9 cellular contexts compared by ENCODE assay signal in the genomic region with DNA sequence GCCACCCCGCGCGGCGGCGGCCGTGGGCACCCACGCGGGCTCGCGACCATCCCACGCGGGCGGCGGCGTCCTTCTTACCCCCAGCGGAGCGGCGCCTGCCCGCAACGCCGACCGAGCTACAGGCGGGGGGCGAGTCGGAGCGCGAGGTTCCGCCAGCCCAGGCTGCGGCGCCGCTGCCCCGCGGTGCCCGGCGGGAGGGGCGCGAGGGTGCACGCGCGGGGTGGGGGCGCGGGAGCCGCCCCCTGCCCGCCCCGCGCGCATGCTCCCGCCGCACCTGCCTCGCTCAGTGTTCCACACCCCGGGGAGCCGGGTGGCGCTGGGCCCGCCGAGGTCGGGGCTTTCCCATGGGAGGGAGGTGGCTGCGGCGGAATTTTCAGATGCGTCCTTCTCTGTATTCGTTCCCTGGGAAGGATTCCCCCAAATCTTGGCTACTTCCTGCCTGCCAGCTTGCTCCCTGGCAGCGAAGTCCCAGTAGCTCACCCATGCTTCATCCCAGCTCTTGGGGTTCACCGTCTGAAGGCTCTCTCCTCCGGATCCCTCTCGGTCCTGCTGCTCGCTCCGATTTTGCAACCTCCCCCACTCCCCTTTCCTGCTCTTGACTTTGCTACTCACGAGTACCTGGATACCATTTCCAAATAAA. TPM values are rescaled to one million over a fixed set of nuclear protein-coding genes. Genes with fewer than 3 reads are reported as not detected.
A peak's percentile ranks its signal among the peaks of the same experiment; 100 is the strongest.
DNase-seq lines count a peak whose midpoint lies in the region; ATAC-seq and TF ChIP-seq lines count a peak whose summit lies in the region.
"Had no signal": no experiment of that assay in that cellular context is flagged by ENCODE, and none has a peak within 500 bp of the region (broad histone marks: within the 10 kb centered on the region; RNA-seq: fewer than 3 reads in every experiment).

L3MBTL4 (minus strand) TSS at position 189 of the 640 bp plus-strand sequence. CDS start 103,286 bp downstream, outside the sequence.

- peak; percentile 25 for DNase-seq in activated gamma-delta T cell (lab: John Stamatoyannopoulos, UW)
- no peak for DNase-seq in activated gamma-delta T cell treated with Interleukin-2 at 50 U/mL for 16 hours
- peak; percentile 64 for DNase-seq in NCI-H345 treated with DMSO at 0.1 percent for 48 hours (lab: John Stamatoyannopoulos, UW; ENCODE audit: unreplicated experiment)
- peak; percentile 73 to 93 for DNase-seq in upper lobe of left lung
- no peak for DNase-seq in NCI-H187 (lab: John Stamatoyannopoulos, UW)

- H3K36me3 ChIP-seq in HEK293 (ENCODE audit: control insufficient read depth in 2 of 2, insufficient read depth in 1 of 2, low read length in 2 of 2) (no peaks in the 10 kb centered on the region), endocrine pancreas (ENCODE audit: control insufficient read depth, insufficient read depth, low read length) (no peaks in the 10 kb centered on the region), upper lobe of left lung (no peaks in the 10 kb centered on the region)

- CTCF ChIA-PET in HEK293 (lab: Yijun Ruan, JAX): interaction anchor here (0.9 to 1.4 kb wide), 3 partner anchors 10 to 90 kb away, joined by 3 to 4 read pairs (median 4); no protein-coding TSS in a partner anchor

- TF ChIP-seq POLR2A in upper lobe of left lung (IDR thresholded peaks at IDR 0.05): peak in 1 of 4 donors; percentile 62

- H3K4me3 ChIP-seq in HEK293 (ENCODE audit: low read depth, low read length) (peak within 1 kb of the TSS; percentile 53), endocrine pancreas (ENCODE audit: control insufficient read depth, insufficient read depth, low read length) (peak within 1 kb of the TSS; percentile 69), mononuclear cell (ENCODE audit: low read length) (peak within 1 kb of the TSS; percentile 55), upper lobe of left lung (peak within 1 kb of the TSS; percentile 81 to 89 (median 84))

- H3K27me3 ChIP-seq in endocrine pancreas (ENCODE audit: control insufficient read depth, insufficient read depth, low read length): no peaks in the 10 kb centered on the region
- H3K27me3 ChIP-seq in mononuclear cell (ENCODE audit: insufficient read depth, low read length): peaks cover 8% of the 10 kb centered on the region
- no peaks in the 10 kb centered on the region for H3K27me3 ChIP-seq in upper lobe of left lung

- TF ChIP-seq EP300 in upper lobe of left lung (IDR thresholded peaks at IDR 0.05): no peak

- WGBS in upper lobe of left lung, 2 donors: 0 to 2% methylated on average over 20 to 26 of the region's 67 CpGs

- H3K9me3 ChIP-seq in HEK293 (ENCODE audit: control insufficient read depth, insufficient read depth, low read depth, low read length) (no peaks in the 10 kb centered on the region), endocrine pancreas (ENCODE audit: control insufficient read depth, low read length) (no peaks in the 10 kb centered on the region), mononuclear cell (ENCODE audit: low read depth, low read length) (no peaks in the 10 kb centered on the region), upper lobe of left lung (no peaks in the 10 kb centered on the region)

- ATAC-seq in upper lobe of left lung (ENCODE audit: low FRiP score in 2 of 2): peak; percentile 71 to 75

- H3K27ac ChIP-seq in HEK293 (ENCODE audit: extremely low read depth, low read depth, low read length) (peak within 1 kb of the TSS; percentile 84), upper lobe of left lung (peak within 1 kb of the TSS; percentile 89 to 96 (median 91))
- H3K27ac ChIP-seq: epithelial cell of prostate had no signal

- POLR2A ChIA-PET in HEK293 (lab: Yijun Ruan, JAX): interaction anchor here (0.9 to 1.5 kb wide), 2 partner anchors 9 to 25 kb away, joined by 3 to 5 read pairs; no protein-coding TSS in a partner anchor

- peak within 1 kb of the TSS; percentile 57 for H3K9ac ChIP-seq in endocrine pancreas (ENCODE audit: control insufficient read depth, insufficient read depth, low read length)

- H3K4me1 ChIP-seq in HEK293 (ENCODE audit: control insufficient read depth, insufficient read depth, low read length) (peaks cover 6% of the 10 kb centered on the region), endocrine pancreas (ENCODE audit: control insufficient read depth, insufficient read depth, low read length) (peaks cover 5% of the 10 kb centered on the region), mononuclear cell (ENCODE audit: insufficient read depth, low read length) (peaks cover 23% of the 10 kb centered on the region), upper lobe of left lung (peaks cover 3 to 14% (median 9%) of the 10 kb centered on the region in 4 donors)

- TF ChIP-seq CTCF in HEK293 (tag by site-specific recombination; IDR thresholded peaks at IDR 0.05) (no peak), upper lobe of left lung (IDR thresholded peaks at IDR 0.05) (peak in 1 of 6 experiments; percentile 3)

TF ChIP-seq in HEK293, 187 proteins besides CTCF, POLR2A, EP300 and RAD21 (continues in another document):
- TF ChIP-seq, protein P1, sequence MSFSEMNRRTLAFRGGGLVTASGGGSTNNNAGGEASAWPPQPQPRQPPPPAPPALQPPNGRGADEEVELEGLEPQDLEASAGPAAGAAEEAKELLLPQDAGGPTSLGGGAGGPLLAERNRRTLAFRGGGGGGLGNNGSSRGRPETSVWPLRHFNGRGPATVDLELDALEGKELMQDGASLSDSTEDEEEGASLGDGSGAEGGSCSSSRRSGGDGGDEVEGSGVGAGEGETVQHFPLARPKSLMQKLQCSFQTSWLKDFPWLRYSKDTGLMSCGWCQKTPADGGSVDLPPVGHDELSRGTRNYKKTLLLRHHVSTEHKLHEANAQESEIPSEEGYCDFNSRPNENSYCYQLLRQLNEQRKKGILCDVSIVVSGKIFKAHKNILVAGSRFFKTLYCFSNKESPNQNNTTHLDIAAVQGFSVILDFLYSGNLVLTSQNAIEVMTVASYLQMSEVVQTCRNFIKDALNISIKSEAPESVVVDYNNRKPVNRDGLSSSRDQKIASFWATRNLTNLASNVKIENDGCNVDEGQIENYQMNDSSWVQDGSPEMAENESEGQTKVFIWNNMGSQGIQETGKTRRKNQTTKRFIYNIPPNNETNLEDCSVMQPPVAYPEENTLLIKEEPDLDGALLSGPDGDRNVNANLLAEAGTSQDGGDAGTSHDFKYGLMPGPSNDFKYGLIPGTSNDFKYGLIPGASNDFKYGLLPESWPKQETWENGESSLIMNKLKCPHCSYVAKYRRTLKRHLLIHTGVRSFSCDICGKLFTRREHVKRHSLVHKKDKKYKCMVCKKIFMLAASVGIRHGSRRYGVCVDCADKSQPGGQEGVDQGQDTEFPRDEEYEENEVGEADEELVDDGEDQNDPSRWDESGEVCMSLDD (tag by site-specific recombination; IDR thresholded peaks at IDR 0.05): peak; percentile 73
- no peak for TF ChIP-seq YY2 (tag by site-specific recombination; IDR thresholded peaks at IDR 0.05)
- no peak for TF ChIP-seq ZNF785 (tag by site-specific recombination; IDR thresholded peaks at IDR 0.05)
- TF ChIP-seq ZNF521 (tag by site-specific recombination; IDR thresholded peaks at IDR 0.05): no peak
- TF ChIP-seq MEIS1 (CRISPR knock-in tag; IDR thresholded peaks at IDR 0.05; ENCODE audit: borderline replicate concordance): no peak
- peak; percentile 93 for TF ChIP-seq ZNF423 (tag by site-specific recombination; IDR thresholded peaks at IDR 0.05)
- TF ChIP-seq KLF8 (tag by site-specific recombination; IDR thresholded peaks at IDR 0.05): peak; percentile 47; the same call in 1 of the 2 replicates
- TF ChIP-seq, protein P2, sequence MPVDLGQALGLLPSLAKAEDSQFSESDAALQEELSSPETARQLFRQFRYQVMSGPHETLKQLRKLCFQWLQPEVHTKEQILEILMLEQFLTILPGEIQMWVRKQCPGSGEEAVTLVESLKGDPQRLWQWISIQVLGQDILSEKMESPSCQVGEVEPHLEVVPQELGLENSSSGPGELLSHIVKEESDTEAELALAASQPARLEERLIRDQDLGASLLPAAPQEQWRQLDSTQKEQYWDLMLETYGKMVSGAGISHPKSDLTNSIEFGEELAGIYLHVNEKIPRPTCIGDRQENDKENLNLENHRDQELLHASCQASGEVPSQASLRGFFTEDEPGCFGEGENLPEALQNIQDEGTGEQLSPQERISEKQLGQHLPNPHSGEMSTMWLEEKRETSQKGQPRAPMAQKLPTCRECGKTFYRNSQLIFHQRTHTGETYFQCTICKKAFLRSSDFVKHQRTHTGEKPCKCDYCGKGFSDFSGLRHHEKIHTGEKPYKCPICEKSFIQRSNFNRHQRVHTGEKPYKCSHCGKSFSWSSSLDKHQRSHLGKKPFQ (tag by site-specific recombination; IDR thresholded peaks at IDR 0.05): no peak
- TF ChIP-seq, protein P3, sequence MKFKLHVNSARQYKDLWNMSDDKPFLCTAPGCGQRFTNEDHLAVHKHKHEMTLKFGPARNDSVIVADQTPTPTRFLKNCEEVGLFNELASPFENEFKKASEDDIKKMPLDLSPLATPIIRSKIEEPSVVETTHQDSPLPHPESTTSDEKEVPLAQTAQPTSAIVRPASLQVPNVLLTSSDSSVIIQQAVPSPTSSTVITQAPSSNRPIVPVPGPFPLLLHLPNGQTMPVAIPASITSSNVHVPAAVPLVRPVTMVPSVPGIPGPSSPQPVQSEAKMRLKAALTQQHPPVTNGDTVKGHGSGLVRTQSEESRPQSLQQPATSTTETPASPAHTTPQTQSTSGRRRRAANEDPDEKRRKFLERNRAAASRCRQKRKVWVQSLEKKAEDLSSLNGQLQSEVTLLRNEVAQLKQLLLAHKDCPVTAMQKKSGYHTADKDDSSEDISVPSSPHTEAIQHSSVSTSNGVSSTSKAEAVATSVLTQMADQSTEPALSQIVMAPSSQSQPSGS (tag by site-specific recombination; IDR thresholded peaks at IDR 0.05; ENCODE audit: low read depth): no peak

RNA-seq across cellular contexts. Expression of gene L3MBTL4, which starts in this region (rescaled TPM):
- 3.0 TPM for total RNA-seq in mononuclear cell
- 10 to 100 TPM; 13.2 to 29.1 (median 14.8) TPM for total RNA-seq in upper lobe of left lung

Comparison
In these comparisons a context has a peak if more than half of its experiments do, and no peak if none do; other contexts are left out.
1. DNase-seq: peak in activated gamma-delta T cell (single experiment), NCI-H345 treated with DMSO at 0.1 percent for 48 hours (single experiment) and upper lobe of left lung (2 of 2); none in activated gamma-delta T cell treated with Interleukin-2 at 50 U/mL for 16 hours (single experiment) and NCI-H187 (0 of 2).
2. Peak in every context shown above with its lines, with median percentiles within 50 percentile points of each other: H3K4me3 ChIP-seq.